Comparison of ENCODE assay signal across 30 cellular contexts in genomic region chr1:7285856-7286454, GRCh38.
"Had no signal": no experiment of that assay in that cellular context is flagged by ENCODE, and none has a peak within 500 bp of the region (broad histone marks: within the 10 kb centered on the region; RNA-seq: fewer than 3 reads in every experiment).

No MANE protein-coding gene starts in this region.

- H3K27ac ChIP-seq: ascending aorta, brain microvascular endothelial cell, coronary artery, dorsolateral prefrontal cortex, esophagus squamous epithelium, WERI-Rb-1 had no signal

- H3K4me3 Mint-ChIP-seq: activated B cell treated with CpG ODN at 0.5 μM for 24 hours; activated CD4-positive, alpha-beta memory T cell treated with anti-CD3 and anti-CD28 coated beads, Interleukin-2, amount 10 ng/mL, durations not matched to agents 7 days and 5 days; activated CD4-positive, alpha-beta T cell treated with anti-CD3 and anti-CD28 coated beads, Interleukin-2, amount 10 ng/mL, durations not matched to agents 7 days and 5 days; activated naive CD4-positive, alpha-beta T cell treated with anti-CD3 and anti-CD28 coated beads, Interleukin-2, amount 10 ng/mL, durations not matched to agents 7 days and 5 days; activated naive CD8-positive, alpha-beta T cell treated with anti-CD3 and anti-CD28 coated beads, Interleukin-2, amount 10 ng/mL, durations not matched to agents 7 days and 5 days; activated T-cell treated with anti-CD3 and anti-CD28 coated beads, Interleukin-2, amount 50 U/mL, for 24 hours; activated T-cell treated with anti-CD3 and anti-CD28 coated beads, Interleukin-2, amount 50 U/mL, for 72 hours; central memory CD8-positive, alpha-beta T cell; dendritic cell treated with granulocyte-macrophage colony-stimulating factor and Interleukin-4, amounts not matched to agents 40 ng/mL and 50 ng/mL, for 4 days; T-helper 17 cell; T-helper 2 cell treated with Interferon-gamma antibody and Interleukin-4, amounts not matched to agents 5 μg/mL and 100 μg/mL, for 36 hours had no signal

- H3K9me3 ChIP-seq: ascending aorta, esophagus squamous epithelium had no signal

- ATAC-seq: activated CD4-positive, CD25-positive, alpha-beta regulatory T cell treated with anti-CD3 and anti-CD28 coated beads, Interleukin-2, amount 50 U/mL, for 24 hours; activated naive CD4-positive, alpha-beta T cell treated with anti-CD3 and anti-CD28 coated beads, Interleukin-2, amount 50 U/mL, for 72 hours; activated T-cell treated with anti-CD3 and anti-CD28 coated beads, Interleukin-2, amount 50 U/mL, for 72 hours; T-helper 17 cell had no signal

- H3K4me3 ChIP-seq: ascending aorta, coronary artery, dorsolateral prefrontal cortex, esophagus squamous epithelium had no signal

- H3K27ac Mint-ChIP-seq: activated B cell treated with CpG ODN at 0.5 μM for 24 hours; activated CD4-positive, alpha-beta memory T cell treated with anti-CD3 and anti-CD28 coated beads, Interleukin-2, amount 10 ng/mL, durations not matched to agents 7 days and 5 days; activated CD4-positive, alpha-beta T cell treated with anti-CD3 and anti-CD28 coated beads, Interleukin-2, amount 10 ng/mL, durations not matched to agents 7 days and 5 days; activated naive CD4-positive, alpha-beta T cell treated with anti-CD3 and anti-CD28 coated beads, Interleukin-2, amount 10 ng/mL, durations not matched to agents 7 days and 5 days; activated naive CD4-positive, alpha-beta T cell treated with anti-CD3 and anti-CD28 coated beads, Interleukin-2, amount 50 U/mL, for 72 hours; activated naive CD8-positive, alpha-beta T cell treated with anti-CD3 and anti-CD28 coated beads, Interleukin-2, amount 10 ng/mL, durations not matched to agents 7 days and 5 days; activated T-cell treated with anti-CD3 and anti-CD28 coated beads, Interleukin-2, amount 50 U/mL, for 24 hours; activated T-cell treated with anti-CD3 and anti-CD28 coated beads, Interleukin-2, amount 50 U/mL, for 72 hours; dendritic cell treated with granulocyte-macrophage colony-stimulating factor and Interleukin-4, amounts not matched to agents 40 ng/mL and 50 ng/mL, for 4 days; T-helper 17 cell; T-helper 2 cell treated with Interferon-gamma antibody and Interleukin-4, amounts not matched to agents 5 μg/mL and 100 μg/mL, for 36 hours had no signal

- H3K4me1 Mint-ChIP-seq: activated B cell treated with CpG ODN at 0.5 μM for 24 hours; activated CD4-positive, alpha-beta memory T cell treated with anti-CD3 and anti-CD28 coated beads, Interleukin-2, amount 10 ng/mL, durations not matched to agents 7 days and 5 days; activated naive CD4-positive, alpha-beta T cell treated with anti-CD3 and anti-CD28 coated beads, Interleukin-2, amount 10 ng/mL, durations not matched to agents 7 days and 5 days; central memory CD8-positive, alpha-beta T cell had no signal

- H3K27me3 ChIP-seq: ascending aorta, brain microvascular endothelial cell, dorsolateral prefrontal cortex had no signal

- H3K4me1 ChIP-seq: ascending aorta had no signal

- DNase-seq: activated B cell treated with CpG ODN at 0.5 μM for 24 hours; activated CD4-positive, alpha-beta memory T cell treated with anti-CD3 and anti-CD28 coated beads, Interleukin-2, amount 10 ng/mL, durations not matched to agents 7 days and 5 days; activated CD4-positive, alpha-beta T cell treated with anti-CD3 and anti-CD28 coated beads, Interleukin-2, amount 10 ng/mL, durations not matched to agents 7 days and 5 days; activated CD4-positive, alpha-beta T cell treated with anti-CD3 and anti-CD28 coated beads, Interleukin-2, amount 50 U/mL, for 4 hours; activated CD8-positive, alpha-beta memory T cell treated with anti-CD3 and anti-CD28 coated beads, Interleukin-2, amount 50 U/mL, for 48 hours; activated gamma-delta T cell; activated naive CD4-positive, alpha-beta T cell; activated naive CD4-positive, alpha-beta T cell treated with anti-CD3 and anti-CD28 coated beads, Interleukin-2, amount 10 ng/mL, durations not matched to agents 7 days and 5 days; activated naive CD8-positive, alpha-beta T cell treated with anti-CD3 and anti-CD28 coated beads, Interleukin-2, amount 10 ng/mL, durations not matched to agents 7 days and 5 days; activated T-cell treated with anti-CD3 and anti-CD28 coated beads for 4 hours; activated T-cell treated with anti-CD3 and anti-CD28 coated beads, Interleukin-2, amount 50 U/mL, for 24 hours; activated T-cell treated with anti-CD3 and anti-CD28 coated beads, Interleukin-2, amount 50 U/mL, for 72 hours; brain microvascular endothelial cell; dorsolateral prefrontal cortex; effector memory CD4-positive, alpha-beta T cell; erythroblast; esophagus squamous epithelium; foreskin melanocyte; head of caudate nucleus; T-helper 1 cell; T-helper 17 cell; T1000; WERI-Rb-1 had no signal

- H3K9me3 Mint-ChIP-seq: activated B cell treated with CpG ODN at 0.5 μM for 24 hours; activated CD4-positive, alpha-beta memory T cell treated with anti-CD3 and anti-CD28 coated beads, Interleukin-2, amount 10 ng/mL, durations not matched to agents 7 days and 5 days; activated CD4-positive, alpha-beta T cell treated with anti-CD3 and anti-CD28 coated beads, Interleukin-2, amount 10 ng/mL, durations not matched to agents 7 days and 5 days; activated naive CD4-positive, alpha-beta T cell treated with anti-CD3 and anti-CD28 coated beads, Interleukin-2, amount 10 ng/mL, durations not matched to agents 7 days and 5 days; activated naive CD8-positive, alpha-beta T cell treated with anti-CD3 and anti-CD28 coated beads, Interleukin-2, amount 10 ng/mL, durations not matched to agents 7 days and 5 days; activated T-cell treated with anti-CD3 and anti-CD28 coated beads, Interleukin-2, amount 50 U/mL, for 24 hours; dendritic cell treated with granulocyte-macrophage colony-stimulating factor and Interleukin-4, amounts not matched to agents 40 ng/mL and 50 ng/mL, for 4 days; T-helper 2 cell treated with Interferon-gamma antibody and Interleukin-4, amounts not matched to agents 5 μg/mL and 100 μg/mL, for 36 hours had no signal

- H3K36me3 Mint-ChIP-seq: activated naive CD4-positive, alpha-beta T cell treated with anti-CD3 and anti-CD28 coated beads, Interleukin-2, amount 10 ng/mL, durations not matched to agents 7 days and 5 days; activated naive CD4-positive, alpha-beta T cell treated with anti-CD3 and anti-CD28 coated beads, Interleukin-2, amount 50 U/mL, for 72 hours; activated naive CD8-positive, alpha-beta T cell treated with anti-CD3 and anti-CD28 coated beads, Interleukin-2, amount 10 ng/mL, durations not matched to agents 7 days and 5 days had no signal

- H3K27me3 Mint-ChIP-seq: activated CD4-positive, alpha-beta T cell treated with anti-CD3 and anti-CD28 coated beads, Interleukin-2, amount 10 ng/mL, durations not matched to agents 7 days and 5 days had no signal

- H3K36me3 ChIP-seq: ascending aorta, brain microvascular endothelial cell, esophagus squamous epithelium, WERI-Rb-1 had no signal
